In genomic region chr9:127919253-127919815, GRCh38 we compare ENCODE assay signal across 1 cellular context.
TF ChIP-seq lines count a peak whose summit lies in the region.

No MANE protein-coding gene starts in this region.

TF ChIP-seq in K562, 482 proteins besides CTCF, POLR2A, EP300 and RAD21 (continued from another document and continues in another):
- TF ChIP-seq ZNF407 (IDR thresholded peaks at IDR 0.05; ENCODE audit: low read depth) (no peak), KDM1A (IDR thresholded peaks at IDR 0.05) (peak; percentile 65 to 68), TOE1 (IDR thresholded peaks at IDR 0.05; ENCODE audit: borderline replicate concordance) (no peak), TOE1 (CRISPR knock-in tag; IDR thresholded peaks at IDR 0.05; ENCODE audit: borderline replicate concordance, low read depth) (no peak), ELK3 (CRISPR knock-in tag; IDR thresholded peaks at IDR 0.05) (no peak), SNRNP70 (optimal IDR thresholded peaks at IDR 0.05; ENCODE audit: low read depth, low read length) (no peak), RUNX1 (IDR thresholded peaks at IDR 0.05; ENCODE audit: low read depth) (no peak), RB1 (IDR thresholded peaks at IDR 0.05; ENCODE audit: low read depth) (no peak), NEUROD1 (IDR thresholded peaks at IDR 0.05; ENCODE audit: borderline replicate concordance, low read depth, low read length, partially characterized antibody) (peak; percentile 53), NR1H2 (CRISPR knock-in tag; IDR thresholded peaks at IDR 0.05) (no peak), BCL6 (CRISPR knock-in tag; IDR thresholded peaks at IDR 0.05) (no peak), BCOR (IDR thresholded peaks at IDR 0.05) (peak; percentile 92), ZZZ3 (IDR thresholded peaks at IDR 0.05) (no peak), TFAP4 (CRISPR knock-in tag; IDR thresholded peaks at IDR 0.05; ENCODE audit: borderline replicate concordance) (no peak; the same call in 1 of the 2 replicates), BRD9 (IDR thresholded peaks at IDR 0.05; ENCODE audit: low read depth, partially characterized antibody) (peak; percentile 79), HNRNPL (IDR thresholded peaks at IDR 0.05; ENCODE audit: low read depth, low read length) (no peak), MEF2D (tag; conservative IDR thresholded peaks at IDR 0.05; ENCODE audit: low read depth) (0 out of 2 replicates have a peak, but pooled peaks have one; percentile 9), SOX6 (IDR thresholded peaks at IDR 0.05) (peak; percentile 55; the same call in 1 of the 2 replicates), ETV5 (CRISPR knock-in tag; IDR thresholded peaks at IDR 0.05; ENCODE audit: low read depth) (no peak; the same call in 1 of the 2 replicates), ZNF143 (CRISPR knock-in tag; IDR thresholded peaks at IDR 0.05) (no peak), SMARCA4 (IDR thresholded peaks at IDR 0.05) (peak; percentile 87), CBX1 (IDR thresholded peaks at IDR 0.05; ENCODE audit: low read depth) (no peak), ZEB2 (IDR thresholded peaks at IDR 0.05) (peak; percentile 70), RCOR1 (IDR thresholded peaks at IDR 0.05; ENCODE audit: borderline replicate concordance in 1 of 2, low read depth in 2 of 2, low read length in 2 of 2) (0 out of 4 replicates have a peak, but pooled peaks of 1 of the 2 experiments have one; percentile 37), PRMT5 (CRISPR knock-in tag; IDR thresholded peaks at IDR 0.05) (no peak), OTX1 (CRISPR knock-in tag; IDR thresholded peaks at IDR 0.05) (no peak), MCM3 (IDR thresholded peaks at IDR 0.05) (no peak), EZH2 (IDR thresholded peaks at IDR 0.05; ENCODE audit: borderline replicate concordance, low read depth, low read length) (no peak), SP2 (IDR thresholded peaks at IDR 0.05; ENCODE audit: extremely low read depth, low read depth, low read length, poor library complexity, severe bottlenecking) (no peak), ZNF398 (CRISPR knock-in tag; IDR thresholded peaks at IDR 0.05) (no peak), ZBTB33 (CRISPR knock-in tag; IDR thresholded peaks at IDR 0.05) (peak; percentile 71), ZNF253 (CRISPR knock-in tag; conservative IDR thresholded peaks at IDR 0.05) (no peak), ZNF449 (CRISPR knock-in tag; IDR thresholded peaks at IDR 0.05) (no peak), ZNF592 (IDR thresholded peaks at IDR 0.05) (no peak), ZNF785 (CRISPR knock-in tag; IDR thresholded peaks at IDR 0.05) (no peak), TARDBP (IDR thresholded peaks at IDR 0.05) (0 out of 2 replicates have a peak, but pooled peaks have one; percentile 57), IRF9 (tag; IDR thresholded peaks at IDR 0.05) (no peak), RBM25 (IDR thresholded peaks at IDR 0.05; ENCODE audit: low read depth, low read length, severe bottlenecking) (peak; percentile 64), RBFOX2 (IDR thresholded peaks at IDR 0.05; ENCODE audit: low read depth, low read length) (no peak), FOS (IDR thresholded peaks at IDR 0.05; ENCODE audit: extremely low read depth, insufficient read length) (peak; percentile 66), TBL1XR1 (IDR thresholded peaks at IDR 0.05; ENCODE audit: low read length in 2 of 2) (no peak)
